ENCODE assay signal across 9 cellular contexts in the genomic region with DNA sequence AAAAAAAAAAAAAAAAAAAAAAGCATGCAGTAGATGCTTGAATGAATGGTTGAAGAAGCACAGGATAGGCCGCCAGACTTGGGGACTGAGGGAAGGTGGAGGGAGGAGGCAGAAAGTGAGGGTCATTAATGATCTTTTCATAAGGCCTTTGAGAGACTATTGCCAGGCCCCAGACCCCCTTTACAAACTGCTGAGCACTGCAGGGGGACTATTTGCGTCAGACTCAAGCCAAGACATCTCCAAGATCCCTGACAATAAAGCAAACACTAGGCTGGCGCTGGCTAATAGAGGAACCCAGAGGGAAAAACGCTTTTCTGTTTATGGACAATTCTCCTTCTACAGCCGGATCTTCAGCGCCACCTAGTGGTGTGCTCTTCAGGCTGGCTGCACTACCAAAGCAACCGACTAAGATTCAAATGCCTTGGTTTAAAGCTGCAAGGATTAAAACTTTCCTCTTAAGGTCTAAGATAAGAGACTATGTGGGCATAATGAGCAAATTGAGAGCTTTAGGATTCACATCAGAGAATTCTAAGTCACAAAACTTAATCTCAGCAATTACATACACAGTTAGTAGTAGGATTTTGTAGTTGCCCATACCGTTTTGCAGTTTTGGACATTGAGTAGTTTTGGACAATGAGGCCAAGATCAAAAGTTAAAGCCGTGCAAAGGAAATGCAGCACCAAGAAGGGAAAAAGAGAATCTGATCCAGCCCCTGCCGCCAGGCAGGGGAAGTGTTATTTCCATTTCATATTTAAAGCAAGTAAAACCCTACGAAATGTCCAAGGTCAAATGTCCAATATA. TPM values are rescaled to one million over a fixed set of nuclear protein-coding genes. Genes with fewer than 3 reads are reported as not detected.
DNase-seq lines count a peak whose midpoint lies in the region; ATAC-seq and TF ChIP-seq lines count a peak whose summit lies in the region.
"Had no signal": no experiment of that assay in that cellular context is flagged by ENCODE, and none has a peak within 500 bp of the region (broad histone marks: within the 10 kb centered on the region; RNA-seq: fewer than 3 reads in every experiment).

No MANE protein-coding gene starts in this region.

- H3K4me3 ChIP-seq in HAP-1 (no peak overlapping the region), astrocyte of the cerebellum (ENCODE audit: low read depth, low read length) (no peak overlapping the region), hepatocyte (no peak overlapping the region)

- no peaks in the 10 kb centered on the region for H3K9me2 ChIP-seq in hepatocyte (replicated peaks; ENCODE audit: insufficient read depth)

- peak; percentile 81 for DNase-seq in D341Med (ENCODE audit: low spot score)
- DNase-seq in HAP-1 (ENCODE audit: low spot score in 2 of 2), result peak; percentile 81 to 85
- peak; percentile 90 for DNase-seq in NCI-H187 treated with DMSO at 0.1 percent for 48 hours (lab: John Stamatoyannopoulos, UW)
- DNase-seq in T-helper 2 cell treated with Interferon-gamma antibody and Interleukin-4, amounts not matched to agents 5 μg/mL and 100 μg/mL, for 36 hours (ENCODE audit: low spot score), result peak; percentile 31
- DNase-seq in astrocyte of the cerebellum (ENCODE audit: low read depth), result peak; percentile 81
- peak; percentile 92 for DNase-seq in hepatocyte (ENCODE audit: low spot score)
- peak; percentile 80 for DNase-seq in sciatic nerve (ENCODE audit: low spot score)

- peaks cover 5% of the 10 kb centered on the region; the same call in 1 of the 2 replicates for H3K27me3 ChIP-seq in HAP-1 (ENCODE audit: low read depth)
- peaks cover 6% of the 10 kb centered on the region for H3K27me3 ChIP-seq in hepatocyte

- no peaks in the 10 kb centered on the region for H3K36me3 Mint-ChIP-seq in T-helper 2 cell treated with Interferon-gamma antibody and Interleukin-4, amounts not matched to agents 5 μg/mL and 100 μg/mL, for 36 hours (ENCODE audit: low read depth)

- H3K9me3 ChIP-seq in HAP-1 (no peaks in the 10 kb centered on the region), hepatocyte (ENCODE audit: low read depth) (no peaks in the 10 kb centered on the region)

- H3K4me1 ChIP-seq in HAP-1 (peaks cover 4% of the 10 kb centered on the region; the same call in 1 of the 2 replicates), hepatocyte (ENCODE audit: insufficient read depth) (no peaks in the 10 kb centered on the region)

- no peaks in the 10 kb centered on the region for H4K20me1 ChIP-seq in hepatocyte (ENCODE audit: insufficient read depth, poor library complexity, severe bottlenecking)

- H3K27me3 Mint-ChIP-seq in T-helper 2 cell treated with Interferon-gamma antibody and Interleukin-4, amounts not matched to agents 5 μg/mL and 100 μg/mL, for 36 hours (ENCODE audit: low read depth), result peaks cover 29% of the 10 kb centered on the region

- TF ChIP-seq CTCF in astrocyte of the cerebellum (IDR thresholded peaks at IDR 0.05; ENCODE audit: low read depth, low read length, missing control alignments), result peak; percentile 99
- peak; percentile 96 for TF ChIP-seq CTCF in hepatocyte (IDR thresholded peaks at IDR 0.05; ENCODE audit: poor library complexity)

- H3K79me2 ChIP-seq in hepatocyte, result no peaks in the 10 kb centered on the region

- intact Hi-C loops in sciatic nerve (cut with DNase I), result loop anchor here (10.0 kb wide), 1 partner anchor 519 kb away; a partner anchor contains a TSS

- in situ Hi-C loops in HAP-1 (cut with MboI; ENCODE audit: low sequenced_read_pairs) (loop anchor here (25.0 kb wide), 1 partner anchor 721 kb away; no protein-coding TSS in a partner anchor), astrocyte of the cerebellum (cut with HindIII; ENCODE audit: low sequenced_read_pairs) (loop anchor here (10.0 kb wide), 1 partner anchor 719 kb away; no protein-coding TSS in a partner anchor)

- H3K27ac ChIP-seq in hepatocyte, result no peak overlapping the region

- no peaks in the 10 kb centered on the region for H3K9me3 Mint-ChIP-seq in T-helper 2 cell treated with Interferon-gamma antibody and Interleukin-4, amounts not matched to agents 5 μg/mL and 100 μg/mL, for 36 hours
- H3K9me3 Mint-ChIP-seq: T-helper 1 cell treated with Interleukin-12 subunit alpha and Interleukin-12 subunit beta and Interleukin-4 antibody, amounts not matched to agents 30 μg/mL and 1 μg/mL, for 36 hours had no signal

- H3K4me2 ChIP-seq in hepatocyte, result peak overlapping the region; percentile 59

- 29% methylated on average over 11 of the region's 11 CpGs for WGBS in hepatocyte (ENCODE audit: low lambda C conversion rate, missing lambda C conversion rate)

- no peak overlapping the region for H3K4me3 Mint-ChIP-seq in T-helper 2 cell treated with Interferon-gamma antibody and Interleukin-4, amounts not matched to agents 5 μg/mL and 100 μg/mL, for 36 hours
- H3K4me3 Mint-ChIP-seq: T-helper 1 cell treated with Interleukin-12 subunit alpha and Interleukin-12 subunit beta and Interleukin-4 antibody, amounts not matched to agents 30 μg/mL and 1 μg/mL, for 36 hours had no signal

- H3K36me3 ChIP-seq in HAP-1 (replicated peaks) (no peaks in the 10 kb centered on the region), hepatocyte (replicated peaks; ENCODE audit: insufficient read depth, low read depth) (no peaks in the 10 kb centered on the region)

- H3K27ac Mint-ChIP-seq in T-helper 2 cell treated with Interferon-gamma antibody and Interleukin-4, amounts not matched to agents 5 μg/mL and 100 μg/mL, for 36 hours, result no peak overlapping the region
- H3K27ac Mint-ChIP-seq: T-helper 1 cell treated with Interleukin-12 subunit alpha and Interleukin-12 subunit beta and Interleukin-4 antibody, amounts not matched to agents 30 μg/mL and 1 μg/mL, for 36 hours had no signal

- no peak overlapping the region for H2AFZ ChIP-seq in hepatocyte

- ATAC-seq in sciatic nerve (peak; percentile 88), GM19328 (IDR thresholded peaks at IDR 0.05; ENCODE audit: unreplicated experiment) (no peak)

- H3K4me1 Mint-ChIP-seq in T-helper 2 cell treated with Interferon-gamma antibody and Interleukin-4, amounts not matched to agents 5 μg/mL and 100 μg/mL, for 36 hours (ENCODE audit: low read depth), result peaks cover 2% of the 10 kb centered on the region

RNA-seq across cellular contexts. Expression of a gene that starts 17.9 kb away (rescaled TPM):
- total RNA-seq in hepatocyte, result 21.2 and 27.1 TPM in 2 replicates
- 15.8 and 16.7 TPM in 2 replicates for polyA plus RNA-seq in hepatocyte
- 24.8 TPM for total RNA-seq in sciatic nerve

Comparison
In these comparisons a context has a peak if more than half of its experiments do, and no peak if none do; other contexts are left out.
1. DNase-seq: peak in every context shown above with its lines; median percentile 92 in hepatocyte; 90 in NCI-H187 treated with DMSO at 0.1 percent for 48 hours; 83 in HAP-1; 81 in D341Med; 81 in astrocyte of the cerebellum; 80 in sciatic nerve; 31 in T-helper 2 cell treated with Interferon-gamma antibody and Interleukin-4, amounts not matched to agents 5 μg/mL and 100 μg/mL, for 36 hours.